14 cellular contexts compared by ENCODE assay signal in genomic region chr1:200673952-200674823, GRCh38. TPM values are rescaled to one million over a fixed set of nuclear protein-coding genes. Genes with fewer than 3 reads are reported as not detected.
DNase-seq lines count a peak whose midpoint lies in the region; ATAC-seq and TF ChIP-seq lines count a peak whose summit lies in the region.
"Had no signal": no experiment of that assay in that cellular context is flagged by ENCODE, and none has a peak within 500 bp of the region (broad histone marks: within the 10 kb centered on the region; RNA-seq: fewer than 3 reads in every experiment).

No MANE protein-coding gene starts in this region.

- H3F3A ChIP-seq in PC-9 (ENCODE audit: insufficient read depth, low read depth) = peaks cover 9% of the 10 kb centered on the region

- H3K27me3 Mint-ChIP-seq in MCF 10A (ENCODE audit: insufficient read depth, unreplicated experiment) = no peaks in the 10 kb centered on the region
- no peaks in the 10 kb centered on the region for H3K27me3 Mint-ChIP-seq in CD8-positive, alpha-beta T cell (ENCODE audit: low read depth)

- H3K27ac ChIP-seq in breast epithelium (no peak overlapping the region), RWPE1 (no peak overlapping the region), PC-9 (no peak overlapping the region)
- no peak overlapping the region for H3K27ac ChIP-seq in CD8-positive, alpha-beta T cell (ENCODE audit: low read depth, low read length)
- H3K27ac ChIP-seq: colonic mucosa had no signal

- H3K36me3 Mint-ChIP-seq in MCF 10A (ENCODE audit: insufficient read depth, unreplicated experiment) = peaks cover 6% of the 10 kb centered on the region
- H3K36me3 Mint-ChIP-seq in CD8-positive, alpha-beta T cell = no peaks in the 10 kb centered on the region

- 0 out of 2 replicates have a peak, but pooled peaks cover 9% of the 10 kb centered on the region for H3K79me2 ChIP-seq in PC-9 (ENCODE audit: low read depth)

- POLR2A ChIA-PET in MCF 10A (lab: Yijun Ruan, JAX) = interaction anchor here (0.6 to 11.2 kb wide), 41 partner anchors 8 to 795 kb away, joined by 3 to 201 read pairs (median 4); partner anchors contain the start of genes CAMSAP2, KIF14 and PHLDA3
- POLR2A ChIA-PET in RWPE1 (lab: Yijun Ruan, JAX; ENCODE audit: low non-redundant PET) = interaction anchor here (1.4 kb wide), 1 partner anchor 65 kb away, joined by 5 read pairs; the partner anchor contains the start of gene CAMSAP2
- POLR2A ChIA-PET in PC-9 (lab: Charles Lee; ENCODE audit: unreplicated experiment) = interaction anchor here (0.6 kb wide), 1 partner anchor 75 kb away, joined by 9 read pairs; no protein-coding TSS in a partner anchor
- POLR2A ChIA-PET in CD8-positive, alpha-beta T cell (lab: Charles Lee) = no interaction called here

- no peak for TF ChIP-seq POLR2A in breast epithelium (IDR thresholded peaks at IDR 0.05)

- ATAC-seq in GM19351 (IDR thresholded peaks at IDR 0.05; ENCODE audit: unreplicated experiment) = no peak
- no peak for ATAC-seq in CD8-positive, alpha-beta T cell
- ATAC-seq: SK-N-SH treated with all-trans-retinoic acid at 6 μM for 48 hours had no signal

- H4K20me1 ChIP-seq in PC-9 (ENCODE audit: insufficient read depth) = no peaks in the 10 kb centered on the region

- peaks cover 47% of the 10 kb centered on the region for H3K4me1 Mint-ChIP-seq in MCF 10A (ENCODE audit: insufficient read depth, unreplicated experiment)
- H3K4me1 Mint-ChIP-seq in CD8-positive, alpha-beta T cell (ENCODE audit: low read depth) = peaks cover 12% of the 10 kb centered on the region

- DNase-seq in MCF 10A (ENCODE audit: unreplicated experiment) (peak; percentile 92), breast epithelium (ENCODE audit: low spot score in 2 of 2) (no peak), RWPE1 (ENCODE audit: low spot score) (peak; percentile 91), fibroblast of villous mesenchyme (ENCODE audit: low read depth) (peak; percentile 56), NCI-H526 (lab: John Stamatoyannopoulos, UW) (no peak), PC-9 (no peak)
- no peak for DNase-seq in CD8-positive, alpha-beta T cell
- DNase-seq: colonic mucosa, glutamatergic neuron, NCI-H146, NCI-H510A, retina had no signal

- CTCF ChIA-PET in MCF 10A (lab: Yijun Ruan, JAX) (interaction anchor here (0.6 to 2.0 kb wide), 18 partner anchors 10 to 603 kb away, joined by 3 to 7 read pairs (median 4); partner anchors contain the start of gene INAVA), RWPE1 (lab: Yijun Ruan, JAX) (interaction anchor here (0.6 to 1.5 kb wide), 3 partner anchors 44 to 1727 kb away, joined by 4 read pairs; no protein-coding TSS in a partner anchor), PC-9 (lab: Charles Lee) (no interaction called here)
- CTCF ChIA-PET in CD8-positive, alpha-beta T cell (lab: Charles Lee) = interaction anchor here (1.0 kb wide), 1 partner anchor 130 kb away, joined by 3 read pairs; no protein-coding TSS in a partner anchor

- H3K4me3 ChIP-seq in breast epithelium = no peak overlapping the region
- H3K4me3 ChIP-seq in fibroblast of villous mesenchyme (ENCODE audit: low read depth, low read length) = no peak overlapping the region
- H3K4me3 ChIP-seq in PC-9 = no peak overlapping the region
- no peak overlapping the region for H3K4me3 ChIP-seq in CD8-positive, alpha-beta T cell (ENCODE audit: low read depth, low read length)
- H3K4me3 ChIP-seq: colonic mucosa had no signal

- BruUV-seq in MCF 10A (replicated peaks; lab: Mats Ljungman, UMichigan) = TSS peak; percentile 28
- BruUV-seq in PC-9 (replicated peaks; lab: Mats Ljungman, UMichigan) = no TSS peak

- H2AFZ ChIP-seq in PC-9 = no peak overlapping the region

- no peaks in the 10 kb centered on the region for H3K27me3 ChIP-seq in breast epithelium
- no peaks in the 10 kb centered on the region for H3K27me3 ChIP-seq in PC-9 (ENCODE audit: insufficient read depth, low read depth)
- no peaks in the 10 kb centered on the region for H3K27me3 ChIP-seq in CD8-positive, alpha-beta T cell (ENCODE audit: insufficient read depth, low read length)
- H3K27me3 ChIP-seq: colonic mucosa had no signal

- H3K4me3 Mint-ChIP-seq in MCF 10A (ENCODE audit: unreplicated experiment) = peak overlapping the region; percentile 45
- H3K4me3 Mint-ChIP-seq in CD8-positive, alpha-beta T cell = no peak overlapping the region

- H3K9me3 ChIP-seq in breast epithelium (no peaks in the 10 kb centered on the region), PC-9 (ENCODE audit: insufficient read depth, low read depth) (no peaks in the 10 kb centered on the region)
- H3K9me3 ChIP-seq in CD8-positive, alpha-beta T cell (ENCODE audit: low read length) = no peaks in the 10 kb centered on the region
- H3K9me3 ChIP-seq: colonic mucosa had no signal

- H3K36me3 ChIP-seq in breast epithelium (no peaks in the 10 kb centered on the region), PC-9 (ENCODE audit: low read depth) (no peaks in the 10 kb centered on the region)
- no peaks in the 10 kb centered on the region for H3K36me3 ChIP-seq in CD8-positive, alpha-beta T cell (ENCODE audit: insufficient read depth, low read length)
- H3K36me3 ChIP-seq: colonic mucosa had no signal

- peak overlapping the region; percentile 91 for H3K27ac Mint-ChIP-seq in MCF 10A (ENCODE audit: low read depth, unreplicated experiment)
- no peak overlapping the region for H3K27ac Mint-ChIP-seq in CD8-positive, alpha-beta T cell

- no peak overlapping the region for H3K4me2 ChIP-seq in PC-9

- TF ChIP-seq CTCF in MCF 10A (IDR thresholded peaks at IDR 0.05; ENCODE audit: unreplicated experiment) (no peak), breast epithelium (IDR thresholded peaks at IDR 0.05) (no peak), RWPE1 (conservative IDR thresholded peaks at IDR 0.05; ENCODE audit: low read depth) (no peak), fibroblast of villous mesenchyme (IDR thresholded peaks at IDR 0.05; ENCODE audit: insufficient read depth, low read depth, low read length) (no peak), PC-9 (conservative IDR thresholded peaks at IDR 0.05) (no peak)
- TF ChIP-seq CTCF in CD8-positive, alpha-beta T cell (IDR thresholded peaks at IDR 0.05) = no peak

- no peaks in the 10 kb centered on the region for H3K9me2 ChIP-seq in PC-9 (ENCODE audit: insufficient read depth)

- H3K9me3 Mint-ChIP-seq in MCF 10A (ENCODE audit: unreplicated experiment) = no peaks in the 10 kb centered on the region
- no peaks in the 10 kb centered on the region for H3K9me3 Mint-ChIP-seq in CD8-positive, alpha-beta T cell

- H3K4me1 ChIP-seq in breast epithelium (peaks cover 0 to 5% of the 10 kb centered on the region in 2 donors), PC-9 (replicated peaks; ENCODE audit: insufficient read depth) (peaks cover 11% of the 10 kb centered on the region)
- peaks cover 7% of the 10 kb centered on the region for H3K4me1 ChIP-seq in CD8-positive, alpha-beta T cell (ENCODE audit: insufficient read depth, low read length)

- intact Hi-C loops in MCF 10A (cut with micrococcal nuclease) = no loop called here
- intact Hi-C loops in breast epithelium (cut with DNase I; ENCODE audit: low total_unique reads) = no loop called here
- intact Hi-C loops in PC-9 (cut with micrococcal nuclease; ENCODE audit: unreplicated experiment) = no loop called here
- intact Hi-C loops in CD8-positive, alpha-beta T cell (cut with DNase I, micrococcal nuclease) = loop anchor here (5.0 kb wide), 3 partner anchors 63 to 262 kb away; partner anchors contain the start of genes CAMSAP2 (in 1 of the 2) and ZNF281 (in 1 of the 2)

RNA-seq across cellular contexts. Expression of gene DDX59, which starts 4.5 kb away (rescaled TPM):
- total RNA-seq in MCF 10A (2022) (36.6 and 50.7 TPM in 2 replicates), breast epithelium (10 to 100 TPM; 23.6 to 30.1 (median 24.2) TPM), fibroblast of villous mesenchyme (9.7 and 16.0 TPM in 2 replicates), PC-9 (2021) (32.9 and 35.9 TPM in 2 replicates)
- 10 to 100 TPM; 24.0 to 32.9 TPM for total RNA-seq in CD8-positive, alpha-beta T cell

RNA-seq across cellular contexts. Expression of gene KIF14, which starts 53.6 kb away (rescaled TPM):
- 13.4 and 25.5 TPM in 2 replicates for total RNA-seq in MCF 10A (2022)
- total RNA-seq in breast epithelium = under 1 TPM; under 0.01 to 0.64 (median 0.29) TPM
- total RNA-seq in fibroblast of villous mesenchyme = 6.4 and 14.2 TPM in 2 replicates
- total RNA-seq in PC-9 (2021) = 22.8 and 30.0 TPM in 2 replicates
- under 1 TPM; 0.05 to 0.17 TPM for total RNA-seq in CD8-positive, alpha-beta T cell

Comparison
In these comparisons a context has a peak if more than half of its experiments do, and no peak if none do; other contexts are left out.
1. DNase-seq: peak in MCF 10A (single experiment), RWPE1 (single experiment) and fibroblast of villous mesenchyme (single experiment); none in breast epithelium (0 of 2), NCI-H526 (0 of 2), PC-9 (0 of 2) and CD8-positive, alpha-beta T cell (0 of 7).
2. intact Hi-C loops: an anchor here in CD8-positive, alpha-beta T cell (5.0 kb wide); none called in MCF 10A, breast epithelium and PC-9.